Comparison of ENCODE assay signal across 14 cellular contexts in the genomic region with DNA sequence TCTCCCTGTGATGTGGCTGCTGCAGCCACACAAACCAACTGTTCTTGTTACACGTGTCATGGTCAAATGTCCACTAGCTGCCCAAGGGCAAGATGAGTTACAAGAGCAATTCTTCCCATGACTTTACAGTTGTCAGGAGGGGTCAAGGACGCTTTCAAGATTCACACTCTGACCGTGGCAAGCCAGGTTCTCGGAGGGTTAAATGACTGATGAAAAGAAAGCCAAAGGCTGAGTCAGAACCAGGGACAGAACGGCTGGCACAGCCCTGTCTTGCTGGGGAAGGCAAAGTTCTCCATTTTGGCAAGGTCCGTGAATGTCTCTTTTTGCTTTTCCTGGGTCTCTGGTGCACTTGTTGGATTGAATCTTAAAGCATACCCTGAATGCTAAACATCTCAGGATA.
"Had no signal": no experiment of that assay in that cellular context is flagged by ENCODE, and none has a peak within 500 bp of the region (broad histone marks: within the 10 kb centered on the region; RNA-seq: fewer than 3 reads in every experiment).

No MANE protein-coding gene starts in this region.

- DNase-seq: activated CD4-positive, alpha-beta memory T cell treated with anti-CD3 and anti-CD28 coated beads, Interleukin-2, amount 10 ng/mL, durations not matched to agents 7 days and 5 days; activated CD4-positive, CD25-positive, alpha-beta regulatory T cell treated with anti-CD3 and anti-CD28 coated beads, Interleukin-2, amount 50 U/mL, for 72 hours; amygdala; body of pancreas; central memory CD4-positive, alpha-beta T cell; cortex of kidney; effector CD4-positive, alpha-beta T cell; foreskin fibroblast; glutamatergic neuron; mesendoderm; T-helper 9 cell; thyroid gland had no signal

- H3K9me3 ChIP-seq: body of pancreas, thyroid gland had no signal

- H3K27ac ChIP-seq: body of pancreas, thyroid gland had no signal

- H3K4me3 ChIP-seq: body of pancreas, thyroid gland had no signal

- H3K27me3 ChIP-seq: body of pancreas, thyroid gland had no signal

- H3K4me3 Mint-ChIP-seq: activated CD4-positive, alpha-beta memory T cell treated with anti-CD3 and anti-CD28 coated beads, Interleukin-2, amount 10 ng/mL, durations not matched to agents 7 days and 5 days had no signal

- H3K36me3 ChIP-seq: thyroid gland had no signal

- H3K4me1 ChIP-seq: body of pancreas, thyroid gland had no signal

- ATAC-seq: body of pancreas, sciatic nerve had no signal

- H3K9me3 Mint-ChIP-seq: activated CD4-positive, alpha-beta memory T cell treated with anti-CD3 and anti-CD28 coated beads, Interleukin-2, amount 10 ng/mL, durations not matched to agents 7 days and 5 days; activated T-cell treated with anti-CD3 and anti-CD28 coated beads, Interleukin-2, amount 50 U/mL, for 72 hours had no signal
